In genomic region chr9:18673179-18673578, GRCh38 we compare ENCODE assay signal across 19 cellular contexts.
"Had no signal": no experiment of that assay in that cellular context is flagged by ENCODE, and none has a peak within 500 bp of the region (broad histone marks: within the 10 kb centered on the region; RNA-seq: fewer than 3 reads in every experiment).

No MANE protein-coding gene starts in this region.

- H3K4me3 Mint-ChIP-seq: dendritic cell treated with granulocyte-macrophage colony-stimulating factor and Interleukin-4, amounts not matched to agents 40 ng/mL and 50 ng/mL, for 4 days; natural killer cell; stimulated activated naive CD8-positive, alpha-beta T cell treated with anti-CD3 and anti-CD28 coated beads, Interleukin-15, Interleukin-2, amounts not matched to agents 100 ng/mL and 50 ng/mL, for 24 hours; T-helper 2 cell treated with Interferon-gamma antibody and Interleukin-4, amounts not matched to agents 5 μg/mL and 100 μg/mL, for 36 hours had no signal

- H3K27me3 ChIP-seq: adrenal gland, esophagus squamous epithelium, sigmoid colon had no signal

- H3K36me3 ChIP-seq: adrenal gland, esophagus squamous epithelium, sigmoid colon, thoracic aorta had no signal

- H3K36me3 Mint-ChIP-seq: natural killer cell had no signal

- H3K4me1 Mint-ChIP-seq: natural killer cell had no signal

- DNase-seq: activated CD4-positive, alpha-beta T cell treated with anti-CD3 and anti-CD28 coated beads, Interleukin-2, amount 50 U/mL, for 1 hour; activated naive CD4-positive, alpha-beta T cell treated with anti-CD3 and anti-CD28 coated beads, Interleukin-2, amount 50 U/mL, for 16 hours; adrenal gland; esophagus squamous epithelium; foreskin fibroblast; glutamatergic neuron; left cardiac atrium; natural killer cell; nucleus accumbens; psoas muscle; sigmoid colon; stimulated activated CD4-positive, alpha-beta T cell treated with anti-CD3 and anti-CD28 coated beads, Interleukin-12 subunit alpha, Interleukin-12 subunit beta, amount 100 ng/mL, for 4 hours; stimulated activated CD4-positive, alpha-beta T cell treated with anti-CD3 and anti-CD28 coated beads, Interleukin-2, amount 100 ng/mL, for 48 hours; stimulated activated CD8-positive, alpha-beta memory T cell treated with anti-CD3 and anti-CD28 coated beads, Interleukin-4, amount 100 ng/mL, for 48 hours had no signal

- H3K27ac Mint-ChIP-seq: dendritic cell treated with granulocyte-macrophage colony-stimulating factor and Interleukin-4, amounts not matched to agents 40 ng/mL and 50 ng/mL, for 4 days; natural killer cell; stimulated activated naive CD8-positive, alpha-beta T cell treated with anti-CD3 and anti-CD28 coated beads, Interleukin-15, Interleukin-2, amounts not matched to agents 100 ng/mL and 50 ng/mL, for 24 hours; T-helper 2 cell treated with Interferon-gamma antibody and Interleukin-4, amounts not matched to agents 5 μg/mL and 100 μg/mL, for 36 hours had no signal

- H3K4me3 ChIP-seq: adrenal gland, esophagus squamous epithelium, lung, psoas muscle, sigmoid colon, thoracic aorta had no signal

- H3K9me3 Mint-ChIP-seq: dendritic cell treated with granulocyte-macrophage colony-stimulating factor and Interleukin-4, amounts not matched to agents 40 ng/mL and 50 ng/mL, for 4 days; natural killer cell; T-helper 2 cell treated with Interferon-gamma antibody and Interleukin-4, amounts not matched to agents 5 μg/mL and 100 μg/mL, for 36 hours had no signal

- H3K4me1 ChIP-seq: adrenal gland, psoas muscle, sigmoid colon had no signal

- H3K27me3 Mint-ChIP-seq: dendritic cell treated with granulocyte-macrophage colony-stimulating factor and Interleukin-4, amounts not matched to agents 40 ng/mL and 50 ng/mL, for 4 days had no signal

- H3K27ac ChIP-seq: adrenal gland, esophagus squamous epithelium, psoas muscle, sigmoid colon, thoracic aorta had no signal

- H3K9me3 ChIP-seq: adrenal gland, esophagus squamous epithelium, psoas muscle, sigmoid colon, thoracic aorta had no signal
